Comparison of ENCODE assay signal across 9 cellular contexts in the genomic region with DNA sequence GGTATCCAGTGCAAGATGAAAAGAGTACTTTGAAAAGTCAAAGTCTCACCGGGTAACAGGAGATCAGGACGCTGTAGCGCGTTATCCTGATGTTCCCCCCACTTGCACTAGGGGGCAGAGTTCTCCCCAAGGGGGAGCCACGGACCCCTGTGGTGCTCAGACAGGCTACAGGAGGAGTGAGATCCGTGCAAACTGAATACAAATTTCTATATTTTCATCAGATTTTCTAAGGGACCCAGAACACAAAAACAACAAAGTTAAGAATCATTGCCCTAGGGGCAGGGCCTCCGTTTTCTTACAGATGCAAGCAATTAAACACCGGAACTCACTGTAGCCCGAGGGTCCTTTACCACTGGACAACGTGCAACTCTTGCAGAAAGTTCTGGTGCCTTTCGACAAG. TPM values are rescaled to one million over a fixed set of nuclear protein-coding genes. Genes with fewer than 3 reads are reported as not detected.
DNase-seq lines count a peak whose midpoint lies in the region; ATAC-seq and TF ChIP-seq lines count a peak whose summit lies in the region.
"Had no signal": no experiment of that assay in that cellular context is flagged by ENCODE, and none has a peak within 500 bp of the region (broad histone marks: within the 10 kb centered on the region; RNA-seq: fewer than 3 reads in every experiment).

No MANE protein-coding gene starts in this region.

- H3K36me3 Mint-ChIP-seq in activated naive CD8-positive, alpha-beta T cell treated with anti-CD3 and anti-CD28 coated beads for 36 hours = peaks cover 1% of the 10 kb centered on the region

- H3K27ac Mint-ChIP-seq in activated naive CD8-positive, alpha-beta T cell treated with anti-CD3 and anti-CD28 coated beads for 36 hours = no peak overlapping the region
- H3K27ac Mint-ChIP-seq: T-helper 1 cell treated with Interleukin-12 subunit alpha and Interleukin-12 subunit beta and Interleukin-4 antibody, amounts not matched to agents 30 μg/mL and 1 μg/mL, for 36 hours had no signal

- DNase-seq in AG09319 (ENCODE audit: extremely low read depth, low read depth) (no peak), NCI-H345 treated with DMSO at 0.1 percent for 48 hours (lab: John Stamatoyannopoulos, UW; ENCODE audit: unreplicated experiment) (peak; percentile 25), hepatic stellate cell (ENCODE audit: low spot score) (peak; percentile 86), Ammon's horn (ENCODE audit: low spot score) (no peak)
- peak; percentile 31 for DNase-seq in activated naive CD8-positive, alpha-beta T cell treated with anti-CD3 and anti-CD28 coated beads for 36 hours

- ATAC-seq in GM18498 (IDR thresholded peaks at IDR 0.05; ENCODE audit: unreplicated experiment) (peak; percentile 61), HG02885 (IDR thresholded peaks at IDR 0.05; ENCODE audit: poor library complexity, unreplicated experiment) (peak; percentile 65)

- TF ChIP-seq CTCF in AG09319 (IDR thresholded peaks at IDR 0.05; ENCODE audit: low read depth, low read length) = peak; percentile 97

- H3K9me3 Mint-ChIP-seq in activated naive CD8-positive, alpha-beta T cell treated with anti-CD3 and anti-CD28 coated beads for 36 hours = no peaks in the 10 kb centered on the region
- H3K9me3 Mint-ChIP-seq: T-helper 1 cell treated with Interleukin-12 subunit alpha and Interleukin-12 subunit beta and Interleukin-4 antibody, amounts not matched to agents 30 μg/mL and 1 μg/mL, for 36 hours had no signal

- peak overlapping the region in 2 of 21 experiments; percentile 20 to 96 for H3K27ac ChIP-seq in skin epidermis

- no peak overlapping the region for H3K4me3 Mint-ChIP-seq in activated naive CD8-positive, alpha-beta T cell treated with anti-CD3 and anti-CD28 coated beads for 36 hours

- peaks cover 18% of the 10 kb centered on the region for H3K4me1 Mint-ChIP-seq in activated naive CD8-positive, alpha-beta T cell treated with anti-CD3 and anti-CD28 coated beads for 36 hours

- H3K27me3 Mint-ChIP-seq in activated naive CD8-positive, alpha-beta T cell treated with anti-CD3 and anti-CD28 coated beads for 36 hours = peaks cover 88% of the 10 kb centered on the region

- peak overlapping the region; percentile 59 to 84 (median 80) for H3K4me3 ChIP-seq in skin epidermis

RNA-seq across cellular contexts. Expression of gene MYO10, which starts 2.0 kb away (rescaled TPM):
- under 1 TPM in 1 of 2 experiments, not detected in 1; 0.30 TPM for total RNA-seq in activated naive CD8-positive, alpha-beta T cell treated with anti-CD3 and anti-CD28 coated beads for 36 hours

Comparison
In these comparisons a context has a peak if more than half of its experiments do, and no peak if none do; other contexts are left out.
1. DNase-seq: peak in NCI-H345 treated with DMSO at 0.1 percent for 48 hours (single experiment), activated naive CD8-positive, alpha-beta T cell treated with anti-CD3 and anti-CD28 coated beads for 36 hours (single experiment) and hepatic stellate cell (single experiment); none in AG09319 (single experiment) and Ammon's horn (single experiment).